17 cellular contexts compared by ENCODE assay signal in the genomic region with DNA sequence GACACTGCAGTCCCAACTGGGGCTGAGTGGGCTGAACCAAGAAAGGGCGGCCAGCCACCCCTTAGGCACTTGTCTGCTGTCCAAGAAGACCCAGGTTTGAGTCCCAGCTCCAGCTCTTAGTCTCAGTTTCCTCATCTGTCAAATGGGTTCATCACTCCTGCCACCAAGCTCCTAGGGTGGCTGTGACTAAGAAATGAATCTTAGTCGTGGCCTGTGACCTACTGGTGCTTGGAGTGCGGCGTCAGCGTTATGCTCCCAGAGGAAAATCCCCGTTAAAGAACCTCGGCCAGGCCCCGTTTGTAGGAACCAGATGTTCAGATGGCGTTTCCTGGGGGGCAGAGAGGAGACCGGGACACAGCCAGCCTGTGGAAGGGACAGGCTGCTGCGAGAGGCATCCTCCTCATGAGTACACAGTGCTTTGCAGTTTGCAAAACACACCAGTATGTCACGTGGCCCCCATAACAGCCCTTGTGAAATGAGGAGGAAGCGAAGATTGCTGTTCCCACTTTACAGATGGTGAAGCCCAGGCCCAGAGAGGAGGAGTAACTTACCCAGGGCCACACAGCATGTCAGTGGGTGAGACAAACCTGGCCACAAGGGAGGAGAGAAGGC. TPM values are rescaled to one million over a fixed set of nuclear protein-coding genes. Genes with fewer than 3 reads are reported as not detected.
DNase-seq lines count a peak whose midpoint lies in the region; ATAC-seq, FAIRE-seq and TF ChIP-seq lines count a peak whose summit lies in the region.
"Had no signal": no experiment of that assay in that cellular context is flagged by ENCODE, and none has a peak within 500 bp of the region (broad histone marks: within the 10 kb centered on the region; RNA-seq: fewer than 3 reads in every experiment).

No MANE protein-coding gene starts in this region.

- no peaks in the 10 kb centered on the region for H3K4me1 ChIP-seq in HEK293 (ENCODE audit: control insufficient read depth, insufficient read depth, low read length)
- H3K4me1 ChIP-seq in OCI-LY3 (ENCODE audit: low read length) = peaks cover 57% of the 10 kb centered on the region
- peaks cover 8 to 54% (median 32%) of the 10 kb centered on the region in 4 experiments for H3K4me1 ChIP-seq in H1 (replicated peaks in 1 of 4; ENCODE audit: control insufficient read depth in 3 of 4, insufficient read depth in 4 of 4, low read length in 3 of 4)

- H2BK20ac ChIP-seq in H1 (ENCODE audit: low read length) = peak overlapping the region; percentile 66; the same call in 1 of the 2 replicates

- peak overlapping the region; percentile 24; the same call in 1 of the 2 replicates for H2BK15ac ChIP-seq in H1 (ENCODE audit: low read length)

- no peak overlapping the region for H3K9ac ChIP-seq in OCI-LY3 (ENCODE audit: low read length)
- H3K9ac ChIP-seq in H1 (replicated peaks in 1 of 4; ENCODE audit: extremely low read depth in 1 of 4, low read depth in 3 of 4, low read length in 3 of 4) = no peak overlapping the region

- no peaks in the 10 kb centered on the region for H3K36me3 Mint-ChIP-seq in osteocyte (ENCODE audit: unreplicated experiment)

- TF ChIP-seq CTCF in HEK293 (tag by site-specific recombination; IDR thresholded peaks at IDR 0.05) = no peak
- no peak for TF ChIP-seq CTCF in OCI-LY3 (IDR thresholded peaks at IDR 0.05; ENCODE audit: low read depth, low read length)
- no peak for TF ChIP-seq CTCF in H1 (IDR thresholded peaks at IDR 0.05; ENCODE audit: control extremely low read depth in 1 of 3, insufficient read depth in 1 of 3, low read depth in 1 of 3, low read length in 3 of 3)
- no peak for TF ChIP-seq CTCF in osteocyte (IDR thresholded peaks at IDR 0.05)

- H2AFZ ChIP-seq in OCI-LY3 (ENCODE audit: low read depth, low read length) = no peak overlapping the region
- H2AFZ ChIP-seq in H1 (ENCODE audit: low read length) = no peak overlapping the region

- peaks cover 13% of the 10 kb centered on the region for H3K27me3 Mint-ChIP-seq in osteocyte (ENCODE audit: unreplicated experiment)

- no peak overlapping the region for H3K23ac ChIP-seq in H1 (ENCODE audit: insufficient read length)

- peak overlapping the region; percentile 40; the same call in 1 of the 2 replicates for H3K18ac ChIP-seq in H1 (ENCODE audit: extremely low read depth, low read length)

- peaks cover 39% of the 10 kb centered on the region for H3K4me1 Mint-ChIP-seq in osteocyte (ENCODE audit: unreplicated experiment)

- no peak overlapping the region for H3K56ac ChIP-seq in H1 (replicated peaks; ENCODE audit: insufficient read length, low read depth, low read length)

- no peak for TF ChIP-seq RAD21 in H1 (IDR thresholded peaks at IDR 0.05 in 1 of 2, conservative IDR thresholded peaks at IDR 0.05 in 1 of 2; ENCODE audit: low read depth in 2 of 2, low read length in 2 of 2)

- H3K4me3 ChIP-seq in HEK293 (ENCODE audit: low read depth, low read length) (no peak overlapping the region), OCI-LY3 (ENCODE audit: low read length) (no peak overlapping the region), H1 (ENCODE audit: extremely low read depth in 1 of 4, insufficient read depth in 2 of 4, low read depth in 3 of 4, low read length in 4 of 4) (no peak overlapping the region)
- H3K4me3 ChIP-seq: heart right ventricle, psoas muscle, thoracic aorta had no signal

- H3K79me1 ChIP-seq in H1 (ENCODE audit: low read depth, low read length) = no peaks in the 10 kb centered on the region

- peaks cover 38% of the 10 kb centered on the region for H3K27me3 ChIP-seq in OCI-LY3 (ENCODE audit: low read depth, low read length)
- H3K27me3 ChIP-seq in H1 (replicated peaks in 1 of 4; ENCODE audit: control insufficient read depth in 3 of 4, extremely low read depth in 1 of 4, insufficient read depth in 3 of 4, low read length in 3 of 4) = peaks cover 18 to 36% (median 30%) of the 10 kb centered on the region in 4 experiments

- H3K4ac ChIP-seq in H1 (replicated peaks; ENCODE audit: insufficient read length, low read depth, low read length) = no peak overlapping the region

- H3K4me3 Mint-ChIP-seq in osteocyte (ENCODE audit: unreplicated experiment) = no peak overlapping the region
- H3K4me3 Mint-ChIP-seq: T-helper 17 cell had no signal

- no peak for TF ChIP-seq EP300 in H1 (IDR thresholded peaks at IDR 0.05; ENCODE audit: borderline replicate concordance in 1 of 2, low read depth in 2 of 2, low read length in 2 of 2)

- peak overlapping the region; percentile 69 for H3K27ac Mint-ChIP-seq in osteocyte (ENCODE audit: unreplicated experiment)

- H2BK120ac ChIP-seq in H1 (replicated peaks; ENCODE audit: low read depth, low read length) = no peak overlapping the region

- H2AK5ac ChIP-seq in H1 (ENCODE audit: low read depth, low read length) = peak overlapping the region; percentile 43; the same call in 1 of the 2 replicates

- H4K20me1 ChIP-seq in OCI-LY3 (ENCODE audit: insufficient read depth, low read length) (no peaks in the 10 kb centered on the region), H1 (replicated peaks in 1 of 2; ENCODE audit: control insufficient read depth in 1 of 2, insufficient read depth in 2 of 2, low read length in 2 of 2) (peaks cover 3 to 5% of the 10 kb centered on the region in 2 experiments)

- no peak for FAIRE-seq in H1 (lab: Jason Lieb, UNC)

- H4K5ac ChIP-seq in H1 (ENCODE audit: insufficient read length, low read depth, low read length) = no peak overlapping the region

- H3K23me2 ChIP-seq in H1 (ENCODE audit: low read depth, low read length) = peaks cover 14% of the 10 kb centered on the region; the same call in 1 of the 2 replicates

- H3K36me3 ChIP-seq in HEK293 (ENCODE audit: control insufficient read depth in 2 of 2, insufficient read depth in 1 of 2, low read length in 2 of 2) = no peaks in the 10 kb centered on the region
- no peaks in the 10 kb centered on the region for H3K36me3 ChIP-seq in OCI-LY3 (replicated peaks; ENCODE audit: low read depth, low read length)
- H3K36me3 ChIP-seq in H1 (ENCODE audit: control insufficient read depth in 2 of 4, insufficient read depth in 4 of 4, low read length in 3 of 4) = no peaks in the 10 kb centered on the region; a peak in 1 of 8 replicates
- H3K36me3 ChIP-seq: heart right ventricle, thoracic aorta had no signal

- no peak for TF ChIP-seq POLR2A in H1 (IDR thresholded peaks at IDR 0.05; ENCODE audit: control extremely low read depth in 1 of 2, low read depth in 2 of 2, low read length in 2 of 2)

- peak overlapping the region; percentile 18; the same call in 1 of the 2 replicates for H2BK5ac ChIP-seq in H1 (ENCODE audit: low read depth, low read length)

- no peak overlapping the region for H3K27ac ChIP-seq in HEK293 (ENCODE audit: extremely low read depth, low read depth, low read length)
- no peak overlapping the region for H3K27ac ChIP-seq in OCI-LY3 (ENCODE audit: low read length)
- 0 out of 2 replicates have a peak overlapping the region, but pooled peaks have one; percentile 48 for H3K27ac ChIP-seq in H1 (ENCODE audit: low read depth, low read length)
- H3K27ac ChIP-seq: heart right ventricle, psoas muscle, thoracic aorta had no signal

- no peak overlapping the region for H3K14ac ChIP-seq in H1 (ENCODE audit: insufficient read length)

- DNase-seq in H1 (ENCODE audit: low read depth in 1 of 2, low spot score in 2 of 2) (no peak), osteocyte (ENCODE audit: extremely low spot score, unreplicated experiment) (no peak), SW480 (ENCODE audit: low spot score) (no peak), AG08395 (ENCODE audit: low spot score) (no peak)
- DNase-seq: activated CD4-positive, alpha-beta T cell treated with anti-CD3 and anti-CD28 coated beads for 4 hours; activated T-cell treated with anti-CD3 and anti-CD28 coated beads, Interleukin-2, amount 50 U/mL, for 48 hours; DND-41; heart right ventricle; NCI-H1092 treated with DMSO at 0.1 percent for 48 hours; psoas muscle; T-helper 17 cell had no signal

- 89% methylated on average over 13 of the region's 13 CpGs; no CpG with 5 or more reads in 1 of the 2 experiments for WGBS in H1 (ENCODE audit: extremely low coverage in 1 of 2, insufficient coverage in 1 of 2, insufficient read length in 1 of 2, insufficient replicate concordance in 2 of 2, low coverage in 1 of 2, low lambda C conversion rate in 2 of 2, missing lambda C conversion rate in 1 of 2), 2 experiments

- POLR2A ChIA-PET in HEK293 (lab: Yijun Ruan, JAX) = interaction anchor here (0.8 kb wide), 1 partner anchor 7 kb away, joined by 4 read pairs; no protein-coding TSS in a partner anchor
- POLR2A ChIA-PET in H1 (lab: Charles Lee; ENCODE audit: partially characterized antibody) = interaction anchor here (1.3 to 1.5 kb wide), 2 partner anchors 9 to 22 kb away, joined by 4 to 5 read pairs; no protein-coding TSS in a partner anchor

- CTCF ChIA-PET in HEK293 (lab: Yijun Ruan, JAX) (interaction anchor here (1.1 to 2.9 kb wide), 8 partner anchors 8 to 234 kb away, joined by 3 to 25 read pairs (median 6); no protein-coding TSS in a partner anchor), H1 (lab: Charles Lee; ENCODE audit: partially characterized antibody) (interaction anchor here (0.6 to 7.8 kb wide), 8 partner anchors 9 to 346 kb away, joined by 3 to 38 read pairs (median 7); no protein-coding TSS in a partner anchor)

- H4K8ac ChIP-seq in H1 (ENCODE audit: extremely low read depth, insufficient read depth, low read length) = no peak overlapping the region

- peak overlapping the region; percentile 93; the same call in 1 of the 2 replicates for H2BK12ac ChIP-seq in H1 (ENCODE audit: low read depth, low read length)

- H3K9me3 Mint-ChIP-seq in osteocyte (ENCODE audit: unreplicated experiment) = no peaks in the 10 kb centered on the region

- H4K91ac ChIP-seq in H1 (replicated peaks; ENCODE audit: insufficient read length, low read length) = peak overlapping the region; percentile 13

- H3K4me2 ChIP-seq in OCI-LY3 (ENCODE audit: low read length) (peak overlapping the region; percentile 40), H1 (ENCODE audit: insufficient read depth in 1 of 2, low read depth in 2 of 2, low read length in 2 of 2) (peak overlapping the region in 1 of 2 experiments; percentile 39; a peak in 2 of 4 replicates)

- H3K9me3 ChIP-seq in HEK293 (ENCODE audit: control insufficient read depth, insufficient read depth, low read depth, low read length) (no peaks in the 10 kb centered on the region), OCI-LY3 (ENCODE audit: insufficient read depth, low read length) (no peaks in the 10 kb centered on the region), H1 (ENCODE audit: insufficient read depth in 2 of 2, low read depth in 1 of 2, low read length in 1 of 2) (no peaks in the 10 kb centered on the region)
- H3K9me3 ChIP-seq: heart right ventricle, psoas muscle, thoracic aorta had no signal

- ATAC-seq in HG02798 (IDR thresholded peaks at IDR 0.05; ENCODE audit: poor library complexity, unreplicated experiment) (no peak), HG03442 (IDR thresholded peaks at IDR 0.05; ENCODE audit: unreplicated experiment) (no peak)
- ATAC-seq: psoas muscle, T-helper 17 cell had no signal

- H3K79me2 ChIP-seq in OCI-LY3 (ENCODE audit: low read length) = no peaks in the 10 kb centered on the region
- no peaks in the 10 kb centered on the region for H3K79me2 ChIP-seq in H1 (ENCODE audit: control insufficient read depth in 1 of 2, insufficient read depth in 2 of 2, low read length in 2 of 2)

RNA-seq across cellular contexts. Expression of gene FIBCD1, which starts 3.3 kb away (rescaled TPM):
- total RNA-seq in H1 (2021; fragmentation: NEBNext Ultra II Directional; extraction: Animal tissue kit (Norgen Biotek cat#: 25700)) = 5.3 and 6.1 TPM in 2 replicates
- polyA plus RNA-seq in H1 (2011; rRNA removed) = 8.8 and 13.2 TPM in 2 replicates
- polyA plus RNA-seq in H1 (2011; cell fraction: cytosol; rRNA removed) = 5.6 TPM
- 11.0 TPM for polyA plus RNA-seq in H1 (2011; cell fraction: nucleus; rRNA removed)
- 3.9 to 10.9 TPM (median 7.8 TPM) in 4 replicates for polyA plus RNA-seq in H1 (2012, experiment 1 of 2)
- 5.2 TPM for polyA plus RNA-seq in H1 (2012, experiment 2 of 2)
- polyA plus RNA-seq in H1 (2013, experiment 1 of 2) = 11.6 TPM
- 10.8 TPM for polyA plus RNA-seq in H1 (2013, experiment 2 of 2)
- 0.66 and 1.2 TPM in 2 replicates for polyA minus RNA-seq in H1 (2011; rRNA and poly(A)+ RNA removed)
- 2.1 TPM for polyA minus RNA-seq in H1 (2011; cell fraction: cytosol; rRNA and poly(A)+ RNA removed)
- 1.2 TPM for polyA minus RNA-seq in H1 (2011; cell fraction: nucleus; rRNA and poly(A)+ RNA removed)
- 17.5 and 18.2 TPM in 2 replicates for total RNA-seq in osteocyte
- total RNA-seq: OCI-LY7, psoas muscle, T-helper 17 cell, thoracic aorta had no signal

RNA-seq across cellular contexts. Expression of gene QRFP, which starts 39.2 kb away (rescaled TPM):
- not detected in 2 replicates for total RNA-seq in H1 (2021; fragmentation: NEBNext Ultra II Directional; extraction: Animal tissue kit (Norgen Biotek cat#: 25700))
- not detected in 2 replicates for polyA plus RNA-seq in H1 (2011; rRNA removed)
- not detected for polyA plus RNA-seq in H1 (2011; cell fraction: cytosol; rRNA removed)
- not detected for polyA plus RNA-seq in H1 (2011; cell fraction: nucleus; rRNA removed)
- 0.11 to 0.28 TPM in 2 of 4 replicates, not detected in the others for polyA plus RNA-seq in H1 (2012, experiment 1 of 2)
- 0.73 TPM for polyA plus RNA-seq in H1 (2012, experiment 2 of 2)
- polyA plus RNA-seq in H1 (2013, experiment 1 of 2) = not detected
- polyA plus RNA-seq in H1 (2013, experiment 2 of 2) = not detected
- not detected in 2 replicates for polyA minus RNA-seq in H1 (2011; rRNA and poly(A)+ RNA removed)
- not detected for polyA minus RNA-seq in H1 (2011; cell fraction: cytosol; rRNA and poly(A)+ RNA removed)
- not detected for polyA minus RNA-seq in H1 (2011; cell fraction: nucleus; rRNA and poly(A)+ RNA removed)
- not detected in 2 replicates for total RNA-seq in osteocyte
- total RNA-seq: heart right ventricle, OCI-LY7, psoas muscle, T-helper 17 cell, thoracic aorta had no signal
